ENCODE assay signal across 3 cellular contexts in genomic region chr10:97842114-97842513, GRCh38. TPM values are rescaled to one million over a fixed set of nuclear protein-coding genes. Genes with fewer than 3 reads are reported as not detected.
"Had no signal": no experiment of that assay in that cellular context is flagged by ENCODE, and none has a peak within 500 bp of the region (broad histone marks: within the 10 kb centered on the region; RNA-seq: fewer than 3 reads in every experiment).

No MANE protein-coding gene starts in this region.

RNA-seq across cellular contexts. Expression of gene GOLGA7B, which starts 7.5 kb away (rescaled TPM):
- total RNA-seq: HepG2, IMR-90 had no signal
- polyA plus RNA-seq: HepG2, IgD-negative memory B cell, IMR-90 had no signal
